In genomic region chr3:100106531-100107155, GRCh38 we compare ENCODE assay signal across 10 cellular contexts. TPM values are rescaled to one million over a fixed set of nuclear protein-coding genes. Genes with fewer than 3 reads are reported as not detected.
DNase-seq lines count a peak whose midpoint lies in the region; ATAC-seq and TF ChIP-seq lines count a peak whose summit lies in the region.
"Had no signal": no experiment of that assay in that cellular context is flagged by ENCODE, and none has a peak within 500 bp of the region (broad histone marks: within the 10 kb centered on the region; RNA-seq: fewer than 3 reads in every experiment).

No MANE protein-coding gene starts in this region.

- DNase-seq in activated T-cell treated with anti-CD3 and anti-CD28 coated beads, Interleukin-2, amount 50 U/mL, for 24 hours: no peak
- no peak for DNase-seq in activated T-cell treated with anti-CD3 and anti-CD28 coated beads, Interleukin-2, amount 50 U/mL, for 4 hours
- DNase-seq in RWPE1 (ENCODE audit: low spot score): peak; percentile 40
- DNase-seq in fibroblast of lung (ENCODE audit: low read depth in 2 of 2): peak; percentile 39 to 80
- no peak for DNase-seq in stimulated activated naive CD8-positive, alpha-beta T cell treated with anti-CD3 and anti-CD28 coated beads, Interleukin-15, amount 100 ng/mL, for 72 hours
- no peak for DNase-seq in DMS53 (lab: John Stamatoyannopoulos, UW)
- DNase-seq: NCI-H1048 had no signal

- H3K27me3 ChIP-seq in fibroblast of lung (ENCODE audit: control insufficient read depth, insufficient read depth, low read length): no peaks in the 10 kb centered on the region

- POLR2A ChIA-PET in RWPE1 (lab: Yijun Ruan, JAX; ENCODE audit: low non-redundant PET): interaction anchor here (0.6 kb wide), 1 partner anchor 355 kb away, joined by 3 read pairs; no protein-coding TSS in a partner anchor

- no peaks in the 10 kb centered on the region for H3K27me3 Mint-ChIP-seq in activated T-cell treated with anti-CD3 and anti-CD28 coated beads, Interleukin-2, amount 50 U/mL, for 24 hours
- no peaks in the 10 kb centered on the region for H3K27me3 Mint-ChIP-seq in activated T-cell treated with anti-CD3 and anti-CD28 coated beads, Interleukin-2, amount 50 U/mL, for 4 hours (ENCODE audit: low read depth)
- no peaks in the 10 kb centered on the region for H3K27me3 Mint-ChIP-seq in stimulated activated naive CD8-positive, alpha-beta T cell treated with anti-CD3 and anti-CD28 coated beads, Interleukin-15, amount 100 ng/mL, for 72 hours

- no peak overlapping the region for H2AFZ ChIP-seq in fibroblast of lung (ENCODE audit: low read length)

- no peaks in the 10 kb centered on the region for H3K9me3 Mint-ChIP-seq in activated T-cell treated with anti-CD3 and anti-CD28 coated beads, Interleukin-2, amount 50 U/mL, for 24 hours
- no peaks in the 10 kb centered on the region for H3K9me3 Mint-ChIP-seq in activated T-cell treated with anti-CD3 and anti-CD28 coated beads, Interleukin-2, amount 50 U/mL, for 4 hours
- H3K9me3 Mint-ChIP-seq in stimulated activated naive CD8-positive, alpha-beta T cell treated with anti-CD3 and anti-CD28 coated beads, Interleukin-15, amount 100 ng/mL, for 72 hours: no peaks in the 10 kb centered on the region
- H3K9me3 Mint-ChIP-seq: activated T-helper 2 cell treated with anti-CD3 and anti-CD28 coated beads, Interferon-gamma antibody, Interleukin-2, Interleukin-4, amounts not matched to agents 10 μg/mL and 5 μg/mL and 100 μg/mL, durations not matched to agents 14 hours and 24 hours and 36 hours had no signal

- H3K27ac Mint-ChIP-seq in activated T-cell treated with anti-CD3 and anti-CD28 coated beads, Interleukin-2, amount 50 U/mL, for 24 hours: peak overlapping the region; percentile 90
- peak overlapping the region; percentile 100 for H3K27ac Mint-ChIP-seq in stimulated activated naive CD8-positive, alpha-beta T cell treated with anti-CD3 and anti-CD28 coated beads, Interleukin-15, amount 100 ng/mL, for 72 hours

- H3K4me3 Mint-ChIP-seq in activated T-cell treated with anti-CD3 and anti-CD28 coated beads, Interleukin-2, amount 50 U/mL, for 24 hours: no peak overlapping the region
- H3K4me3 Mint-ChIP-seq in activated T-cell treated with anti-CD3 and anti-CD28 coated beads, Interleukin-2, amount 50 U/mL, for 4 hours: no peak overlapping the region
- peak overlapping the region in 1 of 2 donors; percentile 26 for H3K4me3 Mint-ChIP-seq in stimulated activated naive CD8-positive, alpha-beta T cell treated with anti-CD3 and anti-CD28 coated beads, Interleukin-15, amount 100 ng/mL, for 72 hours

- no peak overlapping the region for H3K4me2 ChIP-seq in fibroblast of lung (ENCODE audit: extremely low read depth, insufficient read depth, low read length)

- CTCF ChIA-PET in RWPE1 (lab: Yijun Ruan, JAX): no interaction called here

- no peaks in the 10 kb centered on the region for H3K9me3 ChIP-seq in fibroblast of lung (ENCODE audit: control insufficient read depth, insufficient read depth, low read depth, low read length)

- H4K20me1 ChIP-seq in fibroblast of lung (ENCODE audit: control insufficient read depth, extremely low read depth, insufficient read depth, low read length): no peaks in the 10 kb centered on the region

- no peaks in the 10 kb centered on the region for H3K79me2 ChIP-seq in fibroblast of lung (ENCODE audit: control insufficient read depth, insufficient read depth, low read length)

- peaks cover 8% of the 10 kb centered on the region for H3K4me1 ChIP-seq in fibroblast of lung (ENCODE audit: control insufficient read depth, extremely low read depth, insufficient read depth, low read length)

- H3K4me3 ChIP-seq in fibroblast of lung (replicated peaks in 1 of 4; ENCODE audit: control extremely low read depth in 1 of 4, insufficient read depth in 1 of 4, low read depth in 3 of 4, low read length in 4 of 4): no peak overlapping the region

- no peaks in the 10 kb centered on the region for H3K36me3 ChIP-seq in fibroblast of lung (ENCODE audit: control insufficient read depth, insufficient read depth, low read length)

- peaks cover 35% of the 10 kb centered on the region for H3K36me3 Mint-ChIP-seq in activated T-cell treated with anti-CD3 and anti-CD28 coated beads, Interleukin-2, amount 50 U/mL, for 24 hours (ENCODE audit: low read depth)
- H3K36me3 Mint-ChIP-seq in activated T-cell treated with anti-CD3 and anti-CD28 coated beads, Interleukin-2, amount 50 U/mL, for 4 hours (ENCODE audit: insufficient read depth): peaks cover 4% of the 10 kb centered on the region

- H3K4me1 Mint-ChIP-seq in activated T-cell treated with anti-CD3 and anti-CD28 coated beads, Interleukin-2, amount 50 U/mL, for 24 hours (ENCODE audit: low read depth): peaks cover 32% of the 10 kb centered on the region
- H3K4me1 Mint-ChIP-seq in activated T-cell treated with anti-CD3 and anti-CD28 coated beads, Interleukin-2, amount 50 U/mL, for 4 hours (ENCODE audit: low read depth): no peaks in the 10 kb centered on the region
- H3K4me1 Mint-ChIP-seq in stimulated activated naive CD8-positive, alpha-beta T cell treated with anti-CD3 and anti-CD28 coated beads, Interleukin-15, amount 100 ng/mL, for 72 hours: peaks cover 65% of the 10 kb centered on the region

- no peak overlapping the region for H3K9ac ChIP-seq in fibroblast of lung (ENCODE audit: insufficient read depth, low read length)

- TF ChIP-seq CTCF in RWPE1 (conservative IDR thresholded peaks at IDR 0.05; ENCODE audit: low read depth): no peak
- no peak for TF ChIP-seq CTCF in fibroblast of lung (conservative IDR thresholded peaks at IDR 0.05 in 1 of 2, IDR thresholded peaks at IDR 0.05 in 1 of 2; ENCODE audit: low read depth in 1 of 2, low read length in 2 of 2)

- no peak for ATAC-seq in activated T-cell treated with anti-CD3 and anti-CD28 coated beads, Interleukin-2, amount 50 U/mL, for 4 hours
- ATAC-seq in stimulated activated naive CD8-positive, alpha-beta T cell treated with anti-CD3 and anti-CD28 coated beads, Interleukin-15, amount 100 ng/mL, for 72 hours: no peak
- ATAC-seq in GM18870 (IDR thresholded peaks at IDR 0.05; ENCODE audit: unreplicated experiment): no peak
- no peak for ATAC-seq in GM18858 (IDR thresholded peaks at IDR 0.05; ENCODE audit: unreplicated experiment)

- H3K27ac ChIP-seq in RWPE1 (no peak overlapping the region), fibroblast of lung (ENCODE audit: insufficient read depth, low read length) (no peak overlapping the region)

RNA-seq across cellular contexts. Expression of gene FILIP1L, which starts 7.7 kb away (rescaled TPM):
- total RNA-seq in activated T-cell treated with anti-CD3 and anti-CD28 coated beads, Interleukin-2, amount 50 U/mL, for 4 hours: under 1 TPM in 2 of 3 donors, not detected in 1; 0.08 to 0.28 TPM
- total RNA-seq in fibroblast of lung: 71.4 and 92.8 TPM in 2 replicates
- polyA plus RNA-seq in fibroblast of lung: 64.5 and 126 TPM in 2 replicates
- polyA plus RNA-seq in fibroblast of lung (2012): 48.9 and 97.7 TPM in 2 replicates
- polyA minus RNA-seq in fibroblast of lung (ENCODE audit: low replicate concordance): 23.0 and 39.7 TPM in 2 replicates

Comparison
In these comparisons a context has a peak if more than half of its experiments do, and no peak if none do; other contexts are left out.
1. DNase-seq: peak in RWPE1 (single experiment) and fibroblast of lung (2 of 2); none in activated T-cell treated with anti-CD3 and anti-CD28 coated beads, Interleukin-2, amount 50 U/mL, for 24 hours (single experiment), activated T-cell treated with anti-CD3 and anti-CD28 coated beads, Interleukin-2, amount 50 U/mL, for 4 hours (single experiment), stimulated activated naive CD8-positive, alpha-beta T cell treated with anti-CD3 and anti-CD28 coated beads, Interleukin-15, amount 100 ng/mL, for 72 hours (0 of 2) and DMS53 (single experiment).
2. RNA of gene FILIP1L, which starts 7.7 kb away (total RNA-seq): 71.4 to 92.8 TPM in fibroblast of lung; 0.08 to 0.28 TPM in activated T-cell treated with anti-CD3 and anti-CD28 coated beads, Interleukin-2, amount 50 U/mL, for 4 hours; every median in the first group is over 10 times any median in the second.